Comparison of ENCODE assay signal across 17 cellular contexts in genomic region chr6:44038543-44039065, GRCh38.
DNase-seq lines count a peak whose midpoint lies in the region; ATAC-seq, FAIRE-seq and TF ChIP-seq lines count a peak whose summit lies in the region.
"Had no signal": no experiment of that assay in that cellular context is flagged by ENCODE, and none has a peak within 500 bp of the region (broad histone marks: within the 10 kb centered on the region; RNA-seq: fewer than 3 reads in every experiment).

No MANE protein-coding gene starts in this region.

- TF ChIP-seq RAD21 in HCT116 (IDR thresholded peaks at IDR 0.05; ENCODE audit: low read depth): no peak

- CTCF ChIA-PET in HCT116 (lab: Charles Lee): no interaction called here

- H2AFZ ChIP-seq in HCT116 (ENCODE audit: low read depth, low read length, poor library complexity, severe bottlenecking): no peak overlapping the region
- no peak overlapping the region for H2AFZ ChIP-seq in astrocyte (ENCODE audit: low read depth, low read length)

- H3K4me1 ChIP-seq in HCT116 (ENCODE audit: control insufficient read depth in 1 of 2, insufficient read depth in 2 of 2, low read length in 2 of 2) (peaks cover 57 to 86% of the 10 kb centered on the region in 2 experiments), astrocyte (ENCODE audit: insufficient read depth, low read length) (peaks cover 41% of the 10 kb centered on the region), iPS-15b (ENCODE audit: control insufficient read depth, insufficient read depth, low read length) (peaks cover 16% of the 10 kb centered on the region), tibial artery (peaks cover 0 to 34% (median 9%) of the 10 kb centered on the region in 4 donors), esophagus muscularis mucosa (peaks cover 11 to 46% (median 37%) of the 10 kb centered on the region in 4 donors), body of pancreas (peaks cover 12% of the 10 kb centered on the region)

- TF ChIP-seq EP300 in esophagus muscularis mucosa (IDR thresholded peaks at IDR 0.05): no peak

- RAD21 ChIA-PET in HCT116 (lab: Charles Lee; ENCODE audit: low non-redundant PET in 1 of 2, low total read pairs in 2 of 2, uncharacterized antibody in 2 of 2, unreplicated experiment in 2 of 2): no interaction called here

- H3K4me1 Mint-ChIP-seq in astrocyte (ENCODE audit: low read depth, unreplicated experiment): peaks cover 53% of the 10 kb centered on the region

- peaks cover 9% of the 10 kb centered on the region for H3K27me3 Mint-ChIP-seq in astrocyte (ENCODE audit: low read depth, unreplicated experiment)

- no peak for FAIRE-seq in astrocyte (lab: Jason Lieb, UNC)
- FAIRE-seq: H54, RCC 7860 had no signal

- H3K9ac ChIP-seq in HCT116 (ENCODE audit: low read length) (peak overlapping the region; percentile 9), astrocyte (ENCODE audit: low read length) (no peak overlapping the region), iPS-15b (ENCODE audit: low read depth, low read length) (peak overlapping the region; percentile 12)

- ATAC-seq in HCT116 (no peak), body of pancreas (no peak), GM21526 (IDR thresholded peaks at IDR 0.05; ENCODE audit: low FRiP score, unreplicated experiment) (no peak)

- no TSS peak for BruUV-seq in HCT116 (replicated peaks; lab: Mats Ljungman, UMichigan)

- POLR2A ChIA-PET in HCT116 (lab: Charles Lee): interaction anchor here (1.1 to 2.2 kb wide), 2 partner anchors 20 to 38 kb away, joined by 3 to 7 read pairs; no protein-coding TSS in a partner anchor

- TF ChIP-seq CTCF in HCT116 (IDR thresholded peaks at IDR 0.05 in 2 of 3, conservative IDR thresholded peaks at IDR 0.05 in 1 of 3; ENCODE audit: borderline replicate concordance in 1 of 3, insufficient read depth in 1 of 3, low read depth in 2 of 3, low read length in 2 of 3) (no peak), astrocyte (IDR thresholded peaks at IDR 0.05; ENCODE audit: insufficient read depth, low read depth, low read length) (no peak), tibial artery (IDR thresholded peaks at IDR 0.05) (no peak), esophagus muscularis mucosa (IDR thresholded peaks at IDR 0.05) (no peak), body of pancreas (IDR thresholded peaks at IDR 0.05) (no peak)

- peak overlapping the region; percentile 72 for H3K27ac Mint-ChIP-seq in astrocyte (ENCODE audit: unreplicated experiment)
- H3K27ac Mint-ChIP-seq: CD4-positive, CD25-positive, alpha-beta regulatory T cell had no signal

- H3K9me3 ChIP-seq in HCT116 (ENCODE audit: control insufficient read depth in 1 of 2, insufficient read depth in 1 of 2, low read depth in 1 of 2, low read length in 2 of 2): no peaks in the 10 kb centered on the region
- no peaks in the 10 kb centered on the region for H3K9me3 ChIP-seq in astrocyte (ENCODE audit: insufficient read depth, low read depth, low read length)
- no peaks in the 10 kb centered on the region for H3K9me3 ChIP-seq in iPS-15b (ENCODE audit: control insufficient read depth, insufficient read depth, low read length)
- H3K9me3 ChIP-seq in tibial artery: no peaks in the 10 kb centered on the region
- H3K9me3 ChIP-seq in esophagus muscularis mucosa: no peaks in the 10 kb centered on the region
- no peaks in the 10 kb centered on the region for H3K9me3 ChIP-seq in body of pancreas

- WGBS in esophagus muscularis mucosa: 81% methylated on average over 4 of the region's 4 CpGs
- WGBS in body of pancreas, 2 donors: 79 to 89% methylated on average over 4 of the region's 4 CpGs

- H3K36me3 Mint-ChIP-seq in astrocyte (ENCODE audit: low read depth, unreplicated experiment): no peaks in the 10 kb centered on the region
- H3K36me3 Mint-ChIP-seq: CD4-positive, CD25-positive, alpha-beta regulatory T cell had no signal

- H3K9me2 ChIP-seq in HCT116 (ENCODE audit: insufficient read depth): no peaks in the 10 kb centered on the region

- H3K27ac ChIP-seq in HCT116 (ENCODE audit: low read depth, low read length) (no peak overlapping the region; the same call in 1 of the 2 replicates), astrocyte (ENCODE audit: low read depth, low read length) (no peak overlapping the region), tibial artery (no peak overlapping the region), esophagus muscularis mucosa (replicated peaks in 1 of 4) (no peak overlapping the region), body of pancreas (no peak overlapping the region)

- TF ChIP-seq POLR2A in HCT116 (IDR thresholded peaks at IDR 0.05; ENCODE audit: borderline replicate concordance, extremely low read depth, insufficient read depth, insufficient read length) (no peak), esophagus muscularis mucosa (IDR thresholded peaks at IDR 0.05; ENCODE audit: low read depth) (no peak), body of pancreas (IDR thresholded peaks at IDR 0.05) (no peak)

- H3K4me3 ChIP-seq in HCT116 (replicated peaks in 1 of 2; ENCODE audit: low read depth in 1 of 2, low read length in 2 of 2): no peak overlapping the region
- H3K4me3 ChIP-seq in astrocyte (ENCODE audit: insufficient read depth, low read depth, low read length): no peak overlapping the region
- H3K4me3 ChIP-seq in iPS-15b (ENCODE audit: low read depth, low read length): no peak overlapping the region
- H3K4me3 ChIP-seq in tibial artery: no peak overlapping the region
- no peak overlapping the region for H3K4me3 ChIP-seq in esophagus muscularis mucosa
- no peak overlapping the region for H3K4me3 ChIP-seq in body of pancreas

- peak overlapping the region; percentile 40 for H3K4me2 ChIP-seq in HCT116 (ENCODE audit: low read length)
- H3K4me2 ChIP-seq in astrocyte (ENCODE audit: low read length): no peak overlapping the region

- H4K20me1 ChIP-seq in HCT116 (ENCODE audit: insufficient read depth) (no peaks in the 10 kb centered on the region), astrocyte (ENCODE audit: insufficient read depth, low read length) (no peaks in the 10 kb centered on the region)

- no peak for DNase-seq in HCT116 (ENCODE audit: low read depth, low spot score)
- no peak for DNase-seq in astrocyte (ENCODE audit: low read depth)
- DNase-seq in tibial artery: peak; percentile 7 to 24
- DNase-seq in esophagus muscularis mucosa (ENCODE audit: extremely low spot score): no peak
- DNase-seq in body of pancreas: no peak
- DNase-seq: ACHN; CD4-positive, CD25-positive, alpha-beta regulatory T cell; DMS79; GF-D8; Kasumi-1; NCI-H1417; NCI-H2029; NCI-H510A had no signal

- intact Hi-C loops in HCT116 (cut with micrococcal nuclease): no loop called here
- intact Hi-C loops in tibial artery (cut with DNase I; ENCODE audit: low total_unique reads): no loop called here
- intact Hi-C loops in esophagus muscularis mucosa (cut with DNase I): no loop called here
- intact Hi-C loops in body of pancreas (cut with DNase I): no loop called here

- H3K36me3 ChIP-seq in HCT116 (ENCODE audit: control insufficient read depth in 1 of 2, insufficient read depth in 2 of 2, low read length in 2 of 2): no peaks in the 10 kb centered on the region
- H3K36me3 ChIP-seq in astrocyte (ENCODE audit: insufficient read depth, low read length): no peaks in the 10 kb centered on the region
- H3K36me3 ChIP-seq in iPS-15b (ENCODE audit: control insufficient read depth, insufficient read depth, low read length): no peaks in the 10 kb centered on the region
- no peaks in the 10 kb centered on the region for H3K36me3 ChIP-seq in tibial artery
- H3K36me3 ChIP-seq in esophagus muscularis mucosa: no peaks in the 10 kb centered on the region
- H3K36me3 ChIP-seq in body of pancreas (replicated peaks in 1 of 2; ENCODE audit: insufficient read depth in 1 of 2, low read depth in 2 of 2): no peaks in the 10 kb centered on the region

- no peaks in the 10 kb centered on the region for H3K27me3 ChIP-seq in HCT116 (ENCODE audit: insufficient read depth, low read length)
- H3K27me3 ChIP-seq in astrocyte (ENCODE audit: insufficient read depth, low read length): no peaks in the 10 kb centered on the region
- H3K27me3 ChIP-seq in iPS-15b (ENCODE audit: control insufficient read depth, insufficient read depth, low read length): no peaks in the 10 kb centered on the region
- H3K27me3 ChIP-seq in tibial artery: no peaks in the 10 kb centered on the region
- H3K27me3 ChIP-seq in esophagus muscularis mucosa: no peaks in the 10 kb centered on the region
- H3K27me3 ChIP-seq in body of pancreas: no peaks in the 10 kb centered on the region

- H3K79me2 ChIP-seq in HCT116 (ENCODE audit: insufficient read depth, low read length) (no peaks in the 10 kb centered on the region), astrocyte (ENCODE audit: insufficient read depth, low read length) (no peaks in the 10 kb centered on the region)

- H3K9me3 Mint-ChIP-seq in astrocyte (ENCODE audit: unreplicated experiment): no peaks in the 10 kb centered on the region
- H3K9me3 Mint-ChIP-seq: CD4-positive, CD25-positive, alpha-beta regulatory T cell had no signal

- no peak overlapping the region for H3K4me3 Mint-ChIP-seq in astrocyte (ENCODE audit: unreplicated experiment)

TF ChIP-seq in HCT116, 20 proteins besides CTCF, POLR2A, EP300 and RAD21 (continues in another document):
- TF ChIP-seq JUND (IDR thresholded peaks at IDR 0.05) (no peak), YY1 (IDR thresholded peaks at IDR 0.05; ENCODE audit: extremely low read depth, insufficient replicate concordance, low read depth, low read length) (no peak), EGR1 (IDR thresholded peaks at IDR 0.05; ENCODE audit: low read depth) (no peak), ZFX (IDR thresholded peaks at IDR 0.05) (no peak), POLR2AphosphoS5 (IDR thresholded peaks at IDR 0.05; ENCODE audit: low read depth, low read length) (no peak), SP1 (IDR thresholded peaks at IDR 0.05; ENCODE audit: low read depth) (no peak), CBX3 (IDR thresholded peaks at IDR 0.05; ENCODE audit: low read depth) (no peak), ELF1 (IDR thresholded peaks at IDR 0.05; ENCODE audit: borderline replicate concordance, low read depth) (no peak), EZH2 (IDR thresholded peaks at IDR 0.05) (no peak)

Comparison
In these comparisons a context has a peak if more than half of its experiments do, and no peak if none do; other contexts are left out.
1. DNase-seq: peak in tibial artery (2 of 2); none in HCT116 (single experiment), astrocyte (single experiment), esophagus muscularis mucosa (single experiment) and body of pancreas (0 of 4).